ENCODE assay signal across 9 cellular contexts in the genomic region with DNA sequence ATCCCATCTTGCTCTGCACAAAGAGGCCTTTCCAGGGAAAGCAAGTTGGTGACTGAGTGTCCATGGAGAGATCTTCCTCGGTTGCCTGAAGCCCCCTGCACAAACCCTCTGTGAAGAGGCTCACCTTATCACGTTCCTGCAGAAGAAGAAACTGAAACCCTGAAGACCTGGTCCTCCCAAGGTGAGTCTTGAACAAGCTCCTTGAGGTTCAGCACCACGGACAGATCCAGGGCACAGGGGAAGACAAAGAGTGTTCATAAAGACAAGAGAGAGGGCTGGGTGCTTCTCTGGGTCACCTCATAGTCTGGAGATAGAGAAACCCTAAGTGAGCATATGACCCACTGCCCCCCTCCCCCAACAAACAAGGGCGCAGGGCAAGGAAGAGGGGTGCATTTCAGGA. TPM values are rescaled to one million over a fixed set of nuclear protein-coding genes. Genes with fewer than 3 reads are reported as not detected.
DNase-seq lines count a peak whose midpoint lies in the region; TF ChIP-seq lines count a peak whose summit lies in the region.
"Had no signal": no experiment of that assay in that cellular context is flagged by ENCODE, and none has a peak within 500 bp of the region (broad histone marks: within the 10 kb centered on the region; RNA-seq: fewer than 3 reads in every experiment).

No MANE protein-coding gene starts in this region.

- no peak for TF ChIP-seq CTCF in AG10803 (conservative IDR thresholded peaks at IDR 0.05; ENCODE audit: low read length)
- TF ChIP-seq CTCF in fibroblast of villous mesenchyme (IDR thresholded peaks at IDR 0.05; ENCODE audit: insufficient read depth, low read depth, low read length) = no peak

- H3K4me3 ChIP-seq in AG10803 (ENCODE audit: low read length) = no peak overlapping the region
- no peak overlapping the region for H3K4me3 ChIP-seq in fibroblast of villous mesenchyme (ENCODE audit: low read depth, low read length)

- no peak overlapping the region for H3K4me3 Mint-ChIP-seq in activated CD4-positive, alpha-beta memory T cell treated with anti-CD3 and anti-CD28 coated beads for 36 hours

- POLR2A ChIA-PET in activated CD4-positive, alpha-beta memory T cell treated with anti-CD3 and anti-CD28 coated beads for 36 hours (lab: Charles Lee) = no interaction called here

- DNase-seq in AG10803 (ENCODE audit: low read depth) (peak; percentile 52), HT-29 (ENCODE audit: low spot score) (peak; percentile 73), fibroblast of villous mesenchyme (ENCODE audit: low read depth) (peak; percentile 66), NCI-H1048 (lab: John Stamatoyannopoulos, UW) (no peak), NCI-H2107 treated with DMSO at 0.1 percent for 48 hours (lab: John Stamatoyannopoulos, UW; ENCODE audit: unreplicated experiment) (no peak), SW 1271 (lab: John Stamatoyannopoulos, UW) (no peak)
- DNase-seq in activated CD4-positive, alpha-beta memory T cell treated with anti-CD3 and anti-CD28 coated beads for 36 hours = peak; percentile 62
- peak; percentile 10 to 22 for DNase-seq in stimulated activated CD8-positive, alpha-beta memory T cell treated with anti-CD3 and anti-CD28 coated beads, Interleukin-2, amount 100 ng/mL, for 48 hours (ENCODE audit: low read depth in 2 of 2)

- no peaks in the 10 kb centered on the region for H3K4me1 Mint-ChIP-seq in activated CD4-positive, alpha-beta memory T cell treated with anti-CD3 and anti-CD28 coated beads for 36 hours (ENCODE audit: low read depth)

- CTCF ChIA-PET in activated CD4-positive, alpha-beta memory T cell treated with anti-CD3 and anti-CD28 coated beads for 36 hours (lab: Charles Lee) = interaction anchor here (1.1 to 1.2 kb wide), 2 partner anchors 22 to 121 kb away, joined by 3 read pairs; a partner anchor contains a TSS

- H3K27ac Mint-ChIP-seq in activated CD4-positive, alpha-beta memory T cell treated with anti-CD3 and anti-CD28 coated beads for 36 hours = no peak overlapping the region
- H3K27ac Mint-ChIP-seq: activated naive CD4-positive, alpha-beta T cell treated with anti-CD3 and anti-CD28 coated beads, Interleukin-2, amount 50 U/mL, for 72 hours had no signal

- no peaks in the 10 kb centered on the region for H3K9me3 Mint-ChIP-seq in activated CD4-positive, alpha-beta memory T cell treated with anti-CD3 and anti-CD28 coated beads for 36 hours
- H3K9me3 Mint-ChIP-seq: activated naive CD4-positive, alpha-beta T cell treated with anti-CD3 and anti-CD28 coated beads, Interleukin-2, amount 50 U/mL, for 72 hours had no signal

- no peaks in the 10 kb centered on the region for H3K36me3 Mint-ChIP-seq in activated CD4-positive, alpha-beta memory T cell treated with anti-CD3 and anti-CD28 coated beads for 36 hours
- H3K36me3 Mint-ChIP-seq: activated naive CD4-positive, alpha-beta T cell treated with anti-CD3 and anti-CD28 coated beads, Interleukin-2, amount 50 U/mL, for 72 hours had no signal

- H3K27me3 Mint-ChIP-seq in activated CD4-positive, alpha-beta memory T cell treated with anti-CD3 and anti-CD28 coated beads for 36 hours = peaks cover 32% of the 10 kb centered on the region

- intact Hi-C loops in activated CD4-positive, alpha-beta memory T cell treated with anti-CD3 and anti-CD28 coated beads for 36 hours (cut with micrococcal nuclease) = no loop called here

RNA-seq across cellular contexts. Expression of a gene that starts 21.7 kb away (rescaled TPM):
- not detected in 2 replicates for total RNA-seq in HT-29 (2014; rRNA removed; shearing (Covaris generic))
- not detected for total RNA-seq in activated CD4-positive, alpha-beta memory T cell treated with anti-CD3 and anti-CD28 coated beads for 36 hours
- not detected in 2 replicates for total RNA-seq in fibroblast of villous mesenchyme
- total RNA-seq: activated naive CD4-positive, alpha-beta T cell treated with anti-CD3 and anti-CD28 coated beads, Interleukin-2, amount 50 U/mL, for 72 hours had no signal

Comparison
In these comparisons a context has a peak if more than half of its experiments do, and no peak if none do; other contexts are left out.
1. DNase-seq: peak in AG10803 (single experiment), HT-29 (single experiment), activated CD4-positive, alpha-beta memory T cell treated with anti-CD3 and anti-CD28 coated beads for 36 hours (single experiment), fibroblast of villous mesenchyme (single experiment) and stimulated activated CD8-positive, alpha-beta memory T cell treated with anti-CD3 and anti-CD28 coated beads, Interleukin-2, amount 100 ng/mL, for 48 hours (2 of 2); none in NCI-H1048 (single experiment), NCI-H2107 treated with DMSO at 0.1 percent for 48 hours (single experiment) and SW 1271 (0 of 2).